Comparison of ENCODE assay signal across 11 cellular contexts in the genomic region with DNA sequence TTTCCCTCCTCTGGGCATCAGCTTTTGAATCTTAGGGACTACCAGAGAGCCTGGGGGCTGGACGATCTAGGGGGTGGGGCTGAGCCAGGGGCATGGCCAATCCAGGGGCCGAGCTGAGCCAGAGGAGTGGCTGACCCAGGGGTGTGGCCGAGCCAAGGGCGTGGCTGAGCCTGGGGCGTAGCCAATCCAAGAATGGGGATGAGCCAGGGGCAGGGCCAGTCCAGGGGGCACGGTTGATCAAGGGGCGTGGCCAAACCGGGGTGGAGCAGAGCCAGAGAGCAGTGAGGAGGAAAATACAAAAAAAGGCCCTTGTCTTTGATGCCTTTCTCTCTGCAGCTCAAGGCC.
DNase-seq lines count a peak whose midpoint lies in the region; ATAC-seq and TF ChIP-seq lines count a peak whose summit lies in the region.
"Had no signal": no experiment of that assay in that cellular context is flagged by ENCODE, and none has a peak within 500 bp of the region (broad histone marks: within the 10 kb centered on the region; RNA-seq: fewer than 3 reads in every experiment).

No MANE protein-coding gene starts in this region.

- no peaks in the 10 kb centered on the region for H3K4me1 Mint-ChIP-seq in activated CD4-positive, alpha-beta memory T cell treated with anti-CD3 and anti-CD28 coated beads for 36 hours (ENCODE audit: low read depth)
- H3K4me1 Mint-ChIP-seq: CD4-positive, CD25-positive, alpha-beta regulatory T cell had no signal

- peak; percentile 7 for DNase-seq in activated CD4-positive, alpha-beta T cell treated with anti-CD3 and anti-CD28 coated beads for 48 hours
- DNase-seq in activated CD4-positive, alpha-beta T cell treated with anti-CD3 and anti-CD28 coated beads, Interleukin-2, amount 50 U/mL, for 48 hours, result no peak
- peak; percentile 58 for DNase-seq in NCI-H2171 treated with DMSO at 0.1 percent for 48 hours (lab: John Stamatoyannopoulos, UW)
- peak; percentile 46 for DNase-seq in glomerular visceral epithelial cell (ENCODE audit: extremely low spot score)
- DNase-seq in tibial nerve (ENCODE audit: low spot score in 2 of 2), result peak; percentile 43 to 51
- no peak for DNase-seq in activated T-cell treated with anti-CD3 and anti-CD28 coated beads for 4 hours
- DNase-seq in activated CD4-positive, alpha-beta memory T cell treated with anti-CD3 and anti-CD28 coated beads for 36 hours, result no peak
- DNase-seq: CD4-positive, CD25-positive, alpha-beta regulatory T cell; GM23248 had no signal

- H3K36me3 ChIP-seq in tibial nerve, result no peaks in the 10 kb centered on the region

- ATAC-seq in GM21528 (IDR thresholded peaks at IDR 0.05; ENCODE audit: low FRiP score, unreplicated experiment), result no peak

- intact Hi-C loops in activated CD4-positive, alpha-beta memory T cell treated with anti-CD3 and anti-CD28 coated beads for 36 hours (cut with micrococcal nuclease), result no loop called here

- H3K4me3 Mint-ChIP-seq in activated CD4-positive, alpha-beta memory T cell treated with anti-CD3 and anti-CD28 coated beads for 36 hours, result no peak overlapping the region
- H3K4me3 Mint-ChIP-seq: CD4-positive, CD25-positive, alpha-beta regulatory T cell had no signal

- CTCF ChIA-PET in activated CD4-positive, alpha-beta memory T cell treated with anti-CD3 and anti-CD28 coated beads for 36 hours (lab: Charles Lee), result interaction anchor here (1.2 to 1.7 kb wide), 2 partner anchors 8 to 344 kb away, joined by 4 to 7 read pairs; no protein-coding TSS in a partner anchor

- H3K27me3 Mint-ChIP-seq in activated CD4-positive, alpha-beta memory T cell treated with anti-CD3 and anti-CD28 coated beads for 36 hours, result no peaks in the 10 kb centered on the region

- TF ChIP-seq POLR2A in tibial nerve (IDR thresholded peaks at IDR 0.05), result no peak

- peaks cover 0 to 18% (median 3%) of the 10 kb centered on the region in 4 donors for H3K4me1 ChIP-seq in tibial nerve

- no peak for TF ChIP-seq EP300 in tibial nerve (IDR thresholded peaks at IDR 0.05)

- POLR2A ChIA-PET in activated CD4-positive, alpha-beta memory T cell treated with anti-CD3 and anti-CD28 coated beads for 36 hours (lab: Charles Lee), result no interaction called here

- H3K27ac Mint-ChIP-seq in activated CD4-positive, alpha-beta memory T cell treated with anti-CD3 and anti-CD28 coated beads for 36 hours, result no peak overlapping the region
- H3K27ac Mint-ChIP-seq: CD4-positive, CD25-positive, alpha-beta regulatory T cell had no signal

- no peak for TF ChIP-seq CTCF in tibial nerve (IDR thresholded peaks at IDR 0.05)

- H3K9me3 ChIP-seq in tibial nerve, result no peaks in the 10 kb centered on the region

- WGBS in tibial nerve, 2 donors, result 11 to 18% methylated on average over 8 of the region's 8 CpGs

- no peaks in the 10 kb centered on the region for H3K36me3 Mint-ChIP-seq in activated CD4-positive, alpha-beta memory T cell treated with anti-CD3 and anti-CD28 coated beads for 36 hours
- H3K36me3 Mint-ChIP-seq: CD4-positive, CD25-positive, alpha-beta regulatory T cell had no signal

- no peak overlapping the region for H3K4me3 ChIP-seq in tibial nerve
- H3K4me3 ChIP-seq: GM23248, lung had no signal

- no peaks in the 10 kb centered on the region for H3K27me3 ChIP-seq in tibial nerve

- H3K9me3 Mint-ChIP-seq in activated CD4-positive, alpha-beta memory T cell treated with anti-CD3 and anti-CD28 coated beads for 36 hours, result no peaks in the 10 kb centered on the region

- H3K27ac ChIP-seq in tibial nerve, result peak overlapping the region in 1 of 4 donors; percentile 2
- H3K27ac ChIP-seq: GM23248 had no signal

Comparison
In these comparisons a context has a peak if more than half of its experiments do, and no peak if none do; other contexts are left out.
1. DNase-seq: peak in activated CD4-positive, alpha-beta T cell treated with anti-CD3 and anti-CD28 coated beads for 48 hours (single experiment), NCI-H2171 treated with DMSO at 0.1 percent for 48 hours (single experiment), glomerular visceral epithelial cell (single experiment) and tibial nerve (2 of 2); none in activated CD4-positive, alpha-beta T cell treated with anti-CD3 and anti-CD28 coated beads, Interleukin-2, amount 50 U/mL, for 48 hours (0 of 2), activated T-cell treated with anti-CD3 and anti-CD28 coated beads for 4 hours (single experiment) and activated CD4-positive, alpha-beta memory T cell treated with anti-CD3 and anti-CD28 coated beads for 36 hours (single experiment).